Comparison of ENCODE assay signal across 8 cellular contexts in the genomic region with DNA sequence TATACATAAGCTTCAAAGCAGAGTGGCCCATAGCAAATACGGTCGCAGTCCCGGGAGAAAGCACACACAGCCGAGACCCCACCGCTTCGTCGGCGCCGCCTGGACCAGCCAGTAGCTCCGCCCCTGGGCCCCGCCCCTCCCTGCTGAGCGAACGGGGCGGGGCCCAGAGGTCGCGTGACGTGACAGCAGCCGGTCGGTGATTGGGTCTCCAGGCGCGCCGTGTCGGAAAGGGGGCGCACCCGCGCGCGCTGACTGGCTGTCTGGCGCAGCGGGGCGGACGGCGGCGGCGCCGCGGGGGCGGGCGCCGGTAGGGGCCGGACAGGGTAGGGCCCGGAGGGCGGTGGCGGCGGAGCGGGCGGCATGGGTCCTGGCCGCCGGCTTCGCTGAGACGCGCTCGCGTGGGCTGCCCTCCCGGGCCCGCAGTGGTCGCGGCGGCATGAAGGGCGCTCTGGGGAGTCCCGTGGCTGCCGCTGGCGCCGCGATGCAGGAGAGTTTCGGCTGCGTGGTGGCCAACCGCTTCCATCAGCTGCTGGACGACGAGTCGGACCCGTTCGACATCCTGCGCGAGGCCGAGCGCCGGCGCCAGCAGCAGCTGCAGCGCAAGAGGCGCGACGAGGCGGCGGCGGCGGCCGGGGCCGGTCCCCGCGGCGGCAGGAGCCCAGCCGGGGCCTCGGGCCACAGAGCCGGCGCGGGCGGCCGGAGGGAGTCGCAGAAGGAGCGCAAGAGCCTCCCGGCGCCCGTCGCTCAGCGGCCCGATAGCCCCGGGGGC. TPM values are rescaled to one million over a fixed set of nuclear protein-coding genes. Genes with fewer than 3 reads are reported as not detected.
DNase-seq lines count a peak whose midpoint lies in the region; ATAC-seq and TF ChIP-seq lines count a peak whose summit lies in the region.

A gene with protein sequence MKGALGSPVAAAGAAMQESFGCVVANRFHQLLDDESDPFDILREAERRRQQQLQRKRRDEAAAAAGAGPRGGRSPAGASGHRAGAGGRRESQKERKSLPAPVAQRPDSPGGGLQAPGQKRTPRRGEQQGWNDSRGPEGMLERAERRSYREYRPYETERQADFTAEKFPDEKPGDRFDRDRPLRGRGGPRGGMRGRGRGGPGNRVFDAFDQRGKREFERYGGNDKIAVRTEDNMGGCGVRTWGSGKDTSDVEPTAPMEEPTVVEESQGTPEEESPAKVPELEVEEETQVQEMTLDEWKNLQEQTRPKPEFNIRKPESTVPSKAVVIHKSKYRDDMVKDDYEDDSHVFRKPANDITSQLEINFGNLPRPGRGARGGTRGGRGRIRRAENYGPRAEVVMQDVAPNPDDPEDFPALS (plus strand): TSS at position 326 of the 769 bp plus-strand sequence. CDS start 111 bp downstream, at position 437.

- peak within 1 kb of the TSS; percentile 62 for H3K27ac Mint-ChIP-seq in dendritic cell treated with granulocyte-macrophage colony-stimulating factor and Interleukin-4, amounts not matched to agents 40 ng/mL and 50 ng/mL, for 4 days

- peaks cover 19% of the 10 kb centered on the region for H3K4me1 Mint-ChIP-seq in dendritic cell treated with granulocyte-macrophage colony-stimulating factor and Interleukin-4, amounts not matched to agents 40 ng/mL and 50 ng/mL, for 4 days (ENCODE audit: low read depth)

- TF ChIP-seq CTCF in right lobe of liver (IDR thresholded peaks at IDR 0.05): peak in 2 of 4 donors; percentile 24 to 43

- H3K9me3 ChIP-seq in right lobe of liver: no peaks in the 10 kb centered on the region

- H3K4me1 ChIP-seq in right lobe of liver: peaks cover 0 to 9% (median 3%) of the 10 kb centered on the region in 4 donors

- peak within 1 kb of the TSS; percentile 56 to 72 (median 60) for H3K4me3 ChIP-seq in right lobe of liver

- peak within 1 kb of the TSS in 1 of 3 donors; percentile 61 for H3K27ac ChIP-seq in right lobe of liver

- H3K27me3 ChIP-seq in right lobe of liver: no peaks in the 10 kb centered on the region

- H3K4me3 Mint-ChIP-seq in dendritic cell treated with granulocyte-macrophage colony-stimulating factor and Interleukin-4, amounts not matched to agents 40 ng/mL and 50 ng/mL, for 4 days: peak within 1 kb of the TSS; percentile 74

- TF ChIP-seq POLR2A in right lobe of liver (IDR thresholded peaks at IDR 0.05): peak; percentile 91

- ATAC-seq in GM19372 (IDR thresholded peaks at IDR 0.05; ENCODE audit: low read depth, unreplicated experiment) (peak; percentile 97), HG03521 (IDR thresholded peaks at IDR 0.05; ENCODE audit: unreplicated experiment) (peak; percentile 98), right lobe of liver (peak; percentile 98 to 100 (median 99))

- DNase-seq in C1 segment of cervical spinal cord (lab: John Stamatoyannopoulos, UW) (peak; percentile 58 to 99 (median 94)), NCI-H69 (lab: John Stamatoyannopoulos, UW) (peak; percentile 98), right lobe of liver (peak; percentile 97 to 98 (median 97))
- DNase-seq in activated CD4-positive, alpha-beta T cell treated with anti-CD3 and anti-CD28 coated beads, Interleukin-2, amount 50 U/mL, for 24 hours (ENCODE audit: low read depth in 1 of 2, low spot score in 1 of 2): peak; percentile 85 to 91
- peak; percentile 96 for DNase-seq in stimulated activated CD4-positive, alpha-beta T cell treated with anti-CD3 and anti-CD28 coated beads, Interleukin-4, amount 100 ng/mL, for 24 hours

- no peaks in the 10 kb centered on the region for H3K36me3 ChIP-seq in right lobe of liver

- H3K27me3 Mint-ChIP-seq in dendritic cell treated with granulocyte-macrophage colony-stimulating factor and Interleukin-4, amounts not matched to agents 40 ng/mL and 50 ng/mL, for 4 days: peaks cover 60% of the 10 kb centered on the region

- intact Hi-C loops in dendritic cell treated with granulocyte-macrophage colony-stimulating factor and Interleukin-4, amounts not matched to agents 40 ng/mL and 50 ng/mL, for 4 days (cut with micrococcal nuclease): loop anchor here (1.0 to 10.0 kb wide), 4 partner anchors 32 to 405 kb away; partner anchors contain the start of genes PRXL2C, ZNF367 and ZNF782
- intact Hi-C loops in right lobe of liver (cut with DNase I): loop anchor here (10.0 kb wide), 2 partner anchors 125 to 215 kb away; no protein-coding TSS in a partner anchor

- H3K36me3 Mint-ChIP-seq in dendritic cell treated with granulocyte-macrophage colony-stimulating factor and Interleukin-4, amounts not matched to agents 40 ng/mL and 50 ng/mL, for 4 days (ENCODE audit: low read depth): no peaks in the 10 kb centered on the region

- 3% methylated on average over 8 of the region's 108 CpGs for WGBS in right lobe of liver (ENCODE audit: insufficient coverage, low coverage, low lambda C conversion rate, missing lambda C conversion rate)

- no peaks in the 10 kb centered on the region for H3K9me3 Mint-ChIP-seq in dendritic cell treated with granulocyte-macrophage colony-stimulating factor and Interleukin-4, amounts not matched to agents 40 ng/mL and 50 ng/mL, for 4 days

RNA-seq across cellular contexts. Expression of the gene that starts here (rescaled TPM):
- total RNA-seq in right lobe of liver: 1 to 10 TPM; 1.4 to 6.2 (median 4.7) TPM
